ENCODE assay signal across 25 cellular contexts in the genomic region with DNA sequence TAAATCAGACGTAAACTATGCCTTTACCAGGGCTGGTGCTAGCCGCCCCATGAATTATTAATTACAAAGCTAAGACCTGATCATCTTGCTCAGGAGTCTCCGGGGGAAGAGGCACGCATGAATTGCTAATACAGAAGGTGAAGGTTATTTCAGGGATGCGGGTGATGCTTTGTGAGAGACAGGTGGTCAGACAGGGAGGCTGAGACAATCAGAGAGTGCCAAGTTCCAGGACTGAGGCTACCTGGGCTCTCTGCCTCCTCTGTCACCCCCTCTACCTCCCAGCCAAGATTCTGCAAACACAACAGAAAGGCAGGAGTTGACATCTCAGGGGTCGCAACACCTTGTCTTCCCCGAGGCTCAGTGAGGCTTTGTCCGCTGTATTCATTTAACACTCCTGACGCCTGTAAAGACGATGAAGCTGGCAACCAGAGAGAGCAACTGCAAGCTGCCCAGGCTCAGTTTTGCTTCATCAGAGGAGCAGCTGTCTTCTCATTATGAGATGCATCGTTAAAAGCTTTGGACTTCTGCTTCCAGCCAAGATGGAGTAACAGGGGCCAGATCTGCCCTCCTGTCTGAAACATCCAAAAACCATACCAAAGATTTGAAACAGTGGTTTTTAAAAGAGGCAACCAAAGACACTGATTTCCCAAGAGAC. TPM values are rescaled to one million over a fixed set of nuclear protein-coding genes. Genes with fewer than 3 reads are reported as not detected.
A peak's percentile ranks its signal among the peaks of the same experiment; 100 is the strongest.
DNase-seq lines count a peak whose midpoint lies in the region; ATAC-seq and TF ChIP-seq lines count a peak whose summit lies in the region.
"Had no signal": no experiment of that assay in that cellular context is flagged by ENCODE, and none has a peak within 500 bp of the region (broad histone marks: within the 10 kb centered on the region; RNA-seq: fewer than 3 reads in every experiment).

No MANE protein-coding gene starts in this region.

- H3K27ac ChIP-seq in substantia nigra (ENCODE audit: low read depth, low read length, poor library complexity, severe bottlenecking) = peak overlapping the region; percentile 35
- H3K27ac ChIP-seq: GM23248, PC-9, SJSA1 had no signal

- no peak for TF ChIP-seq CTCF in glutamatergic neuron (IDR thresholded peaks at IDR 0.05; ENCODE audit: partially characterized antibody, unreplicated experiment)
- TF ChIP-seq CTCF in GM13977 (IDR thresholded peaks at IDR 0.05; ENCODE audit: extremely low read depth, insufficient read depth, missing control alignments) = no peak

- in situ Hi-C loops in GM13977 (cut with MboI; ENCODE audit: low pct_unique_long_range_greater_than_20kb, low sequenced_read_pairs, unreplicated experiment) = no loop called here

- H3K27ac Mint-ChIP-seq in glutamatergic neuron (ENCODE audit: unreplicated experiment) = peak overlapping the region; percentile 81
- H3K27ac Mint-ChIP-seq: B cell, CD14-positive monocyte had no signal

- peak overlapping the region; percentile 73 for H3K4me3 Mint-ChIP-seq in glutamatergic neuron (ENCODE audit: unreplicated experiment)
- H3K4me3 Mint-ChIP-seq: B cell; CD14-positive monocyte; CD8-positive, alpha-beta memory T cell; H9 had no signal

- H3K27me3 Mint-ChIP-seq in glutamatergic neuron (ENCODE audit: unreplicated experiment) = peaks cover 10% of the 10 kb centered on the region

- DNase-seq in NCI-H1694 (lab: John Stamatoyannopoulos, UW) = peak; percentile 43
- peak; percentile 77 for DNase-seq in cerebellar cortex (ENCODE audit: low spot score)
- no peak for DNase-seq in glutamatergic neuron
- peak in 1 of 49 donors; percentile 34 for DNase-seq in substantia nigra (lab: John Stamatoyannopoulos, UW)
- no peak for DNase-seq in epidermal melanocyte (ENCODE audit: insufficient read length, low spot score)
- no peak for DNase-seq in GM13977 (ENCODE audit: low spot score)
- no peak for DNase-seq in HuH-7.5 (ENCODE audit: low spot score)
- DNase-seq: Calu3; CD8-positive, alpha-beta memory T cell; GM23248; H9; KBM-7; MG63; NCI-H2081; NCI-H2171; NCI-H226; NCI-H524; NCI-H774; PC-9; Right ventricle myocardium superior; RPMI8226 had no signal

- no peaks in the 10 kb centered on the region for H3K36me3 Mint-ChIP-seq in glutamatergic neuron (ENCODE audit: unreplicated experiment)
- H3K36me3 Mint-ChIP-seq: CD14-positive monocyte; CD8-positive, alpha-beta memory T cell had no signal

- no peak for ATAC-seq in HG03460 (IDR thresholded peaks at IDR 0.05; ENCODE audit: unreplicated experiment)

- peaks cover 29% of the 10 kb centered on the region for H3K4me1 Mint-ChIP-seq in glutamatergic neuron (ENCODE audit: low read depth, unreplicated experiment)
- H3K4me1 Mint-ChIP-seq: B cell; CD14-positive monocyte; CD8-positive, alpha-beta memory T cell had no signal

- H3K9me3 Mint-ChIP-seq in glutamatergic neuron (ENCODE audit: unreplicated experiment) = peaks cover 7% of the 10 kb centered on the region
- H3K9me3 Mint-ChIP-seq: CD14-positive monocyte; CD8-positive, alpha-beta memory T cell; H9 had no signal

RNA-seq across cellular contexts. Expression of a gene that starts 46.6 kb away (rescaled TPM):
- total RNA-seq in glutamatergic neuron (ENCODE audit: unreplicated experiment) = 2.4 TPM
- total RNA-seq: B cell; Calu3; CD8-positive, alpha-beta memory T cell; PC-9; SJSA1 had no signal

Comparison
In these comparisons a context has a peak if more than half of its experiments do, and no peak if none do; other contexts are left out.
1. DNase-seq: peak in NCI-H1694 (single experiment) and cerebellar cortex (single experiment); none in glutamatergic neuron (single experiment), epidermal melanocyte (single experiment), GM13977 (single experiment) and HuH-7.5 (single experiment).